In the genomic region with DNA sequence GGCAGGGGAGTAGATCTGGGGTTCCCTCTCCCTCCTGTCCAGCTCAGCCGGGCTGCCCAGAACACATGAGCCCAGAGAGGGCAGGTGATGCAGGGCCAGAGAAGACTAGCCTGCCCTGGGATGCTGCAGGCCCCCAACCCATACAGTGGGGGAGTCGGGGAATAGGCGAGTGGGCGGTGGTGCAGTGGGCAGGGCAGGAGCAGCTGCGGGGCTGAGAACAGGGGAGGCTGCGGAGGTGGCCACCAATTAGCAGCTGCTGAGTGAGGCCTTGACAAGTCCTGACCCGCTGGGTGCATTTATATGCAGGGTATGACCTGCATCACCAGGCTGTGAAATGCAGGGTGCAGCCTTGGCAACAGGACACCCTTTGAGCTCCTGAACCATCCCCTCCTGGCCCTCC, we compare ENCODE assay signal across 22 cellular contexts. TPM values are rescaled to one million over a fixed set of nuclear protein-coding genes. Genes with fewer than 3 reads are reported as not detected.
DNase-seq lines count a peak whose midpoint lies in the region; FAIRE-seq lines count a peak whose summit lies in the region.
"Had no signal": no experiment of that assay in that cellular context is flagged by ENCODE, and none has a peak within 500 bp of the region (broad histone marks: within the 10 kb centered on the region; RNA-seq: fewer than 3 reads in every experiment).

No MANE protein-coding gene starts in this region.

- peaks cover 6% of the 10 kb centered on the region for H3K27me3 ChIP-seq in NT2/D1 (ENCODE audit: insufficient read depth, insufficient read length)
- H3K27me3 ChIP-seq: adrenal gland had no signal

- H3K27ac ChIP-seq in epithelial cell of prostate: no peak overlapping the region
- H3K27ac ChIP-seq: adrenal gland, HL-60, psoas muscle had no signal

- no peak overlapping the region for H3K27ac Mint-ChIP-seq in activated CD4-positive, alpha-beta memory T cell treated with anti-CD3 and anti-CD28 coated beads for 36 hours
- H3K27ac Mint-ChIP-seq: CD8-positive, alpha-beta memory T cell; memory B cell; nephron; T-helper 2 cell treated with Interferon-gamma antibody and Interleukin-4, amounts not matched to agents 5 μg/mL and 100 μg/mL, for 36 hours had no signal

- H3K36me3 Mint-ChIP-seq in activated CD4-positive, alpha-beta memory T cell treated with anti-CD3 and anti-CD28 coated beads for 36 hours: no peaks in the 10 kb centered on the region
- H3K36me3 Mint-ChIP-seq: CD8-positive, alpha-beta memory T cell; memory B cell had no signal

- H3K9ac ChIP-seq in NT2/D1 (ENCODE audit: insufficient read length, low read depth): peak overlapping the region; percentile 32

- no peak overlapping the region for H3K4me3 Mint-ChIP-seq in activated CD4-positive, alpha-beta memory T cell treated with anti-CD3 and anti-CD28 coated beads for 36 hours
- H3K4me3 Mint-ChIP-seq: CD8-positive, alpha-beta memory T cell; memory B cell; T-helper 2 cell treated with Interferon-gamma antibody and Interleukin-4, amounts not matched to agents 5 μg/mL and 100 μg/mL, for 36 hours had no signal

- H3K4me1 Mint-ChIP-seq in activated CD4-positive, alpha-beta memory T cell treated with anti-CD3 and anti-CD28 coated beads for 36 hours (ENCODE audit: low read depth): no peaks in the 10 kb centered on the region
- H3K4me1 Mint-ChIP-seq: CD8-positive, alpha-beta memory T cell had no signal

- H3K4me3 ChIP-seq in NT2/D1 (ENCODE audit: insufficient read length, low read depth): no peak overlapping the region
- H3K4me3 ChIP-seq: adrenal gland, psoas muscle had no signal

- peak; percentile 69 for DNase-seq in DMS 273 treated with DMSO at 0.1 percent for 48 hours (lab: John Stamatoyannopoulos, UW)
- DNase-seq in NCI-H1105 treated with DMSO at 0.1 percent for 48 hours (lab: John Stamatoyannopoulos, UW): peak; percentile 75
- DNase-seq in NT2/D1 (ENCODE audit: low read depth, low spot score): no peak
- peak; percentile 37 for DNase-seq in epithelial cell of prostate (ENCODE audit: low read depth, low spot score)
- no peak for DNase-seq in activated CD4-positive, alpha-beta memory T cell treated with anti-CD3 and anti-CD28 coated beads for 36 hours
- no peak for DNase-seq in T1000 (lab: John Stamatoyannopoulos, UW)
- DNase-seq in urothelium cell line (ENCODE audit: low spot score): no peak
- DNase-seq in activated CD4-positive, alpha-beta T cell treated with anti-CD3 and anti-CD28 coated beads, Interleukin-2, amount 50 U/mL, for 4 hours: no peak
- DNase-seq: activated CD4-positive, alpha-beta T cell treated with anti-CD3 and anti-CD28 coated beads for 1 hour; CD8-positive, alpha-beta memory T cell; kidney; NCI-H226; psoas muscle; small intestine; stimulated activated CD4-positive, alpha-beta T cell treated with anti-CD3 and anti-CD28 coated beads, Interleukin-4, amount 100 ng/mL, for 4 hours had no signal

- no peaks in the 10 kb centered on the region for H3K9me3 Mint-ChIP-seq in activated CD4-positive, alpha-beta memory T cell treated with anti-CD3 and anti-CD28 coated beads for 36 hours
- H3K9me3 Mint-ChIP-seq: CD8-positive, alpha-beta memory T cell; memory B cell; nephron; T-helper 2 cell treated with Interferon-gamma antibody and Interleukin-4, amounts not matched to agents 5 μg/mL and 100 μg/mL, for 36 hours had no signal

- no peaks in the 10 kb centered on the region for H3K27me3 Mint-ChIP-seq in activated CD4-positive, alpha-beta memory T cell treated with anti-CD3 and anti-CD28 coated beads for 36 hours

- H3K4me1 ChIP-seq in NT2/D1 (ENCODE audit: insufficient read depth, insufficient read length): peaks cover 6% of the 10 kb centered on the region
- H3K4me1 ChIP-seq: adrenal gland, psoas muscle had no signal

- no peaks in the 10 kb centered on the region for H3K36me3 ChIP-seq in NT2/D1 (ENCODE audit: insufficient read depth, insufficient read length, low read length)
- H3K36me3 ChIP-seq: adrenal gland had no signal

- no peak for FAIRE-seq in urothelium cell line (lab: Jason Lieb, UNC)
- FAIRE-seq: H54, kidney, small intestine had no signal

- POLR2A ChIA-PET in activated CD4-positive, alpha-beta memory T cell treated with anti-CD3 and anti-CD28 coated beads for 36 hours (lab: Charles Lee): no interaction called here

- intact Hi-C loops in activated CD4-positive, alpha-beta memory T cell treated with anti-CD3 and anti-CD28 coated beads for 36 hours (cut with micrococcal nuclease): no loop called here

- CTCF ChIA-PET in activated CD4-positive, alpha-beta memory T cell treated with anti-CD3 and anti-CD28 coated beads for 36 hours (lab: Charles Lee): no interaction called here

- no peaks in the 10 kb centered on the region for H3K9me3 ChIP-seq in NT2/D1 (ENCODE audit: insufficient read depth, low read length)
- H3K9me3 ChIP-seq: adrenal gland, psoas muscle had no signal

RNA-seq across cellular contexts. Expression of a gene that starts 43.1 kb away (rescaled TPM):
- under 1 TPM; 0.15 to 0.24 TPM for total RNA-seq in activated CD4-positive, alpha-beta memory T cell treated with anti-CD3 and anti-CD28 coated beads for 36 hours
- total RNA-seq: fibroblast of villous mesenchyme had no signal

Comparison
In these comparisons a context has a peak if more than half of its experiments do, and no peak if none do; other contexts are left out.
1. DNase-seq: peak in DMS 273 treated with DMSO at 0.1 percent for 48 hours (single experiment), NCI-H1105 treated with DMSO at 0.1 percent for 48 hours (single experiment) and epithelial cell of prostate (single experiment); none in NT2/D1 (single experiment), activated CD4-positive, alpha-beta memory T cell treated with anti-CD3 and anti-CD28 coated beads for 36 hours (single experiment), T1000 (single experiment), urothelium cell line (single experiment) and activated CD4-positive, alpha-beta T cell treated with anti-CD3 and anti-CD28 coated beads, Interleukin-2, amount 50 U/mL, for 4 hours (0 of 2).